Comparison of ENCODE assay signal across 15 cellular contexts in the genomic region with DNA sequence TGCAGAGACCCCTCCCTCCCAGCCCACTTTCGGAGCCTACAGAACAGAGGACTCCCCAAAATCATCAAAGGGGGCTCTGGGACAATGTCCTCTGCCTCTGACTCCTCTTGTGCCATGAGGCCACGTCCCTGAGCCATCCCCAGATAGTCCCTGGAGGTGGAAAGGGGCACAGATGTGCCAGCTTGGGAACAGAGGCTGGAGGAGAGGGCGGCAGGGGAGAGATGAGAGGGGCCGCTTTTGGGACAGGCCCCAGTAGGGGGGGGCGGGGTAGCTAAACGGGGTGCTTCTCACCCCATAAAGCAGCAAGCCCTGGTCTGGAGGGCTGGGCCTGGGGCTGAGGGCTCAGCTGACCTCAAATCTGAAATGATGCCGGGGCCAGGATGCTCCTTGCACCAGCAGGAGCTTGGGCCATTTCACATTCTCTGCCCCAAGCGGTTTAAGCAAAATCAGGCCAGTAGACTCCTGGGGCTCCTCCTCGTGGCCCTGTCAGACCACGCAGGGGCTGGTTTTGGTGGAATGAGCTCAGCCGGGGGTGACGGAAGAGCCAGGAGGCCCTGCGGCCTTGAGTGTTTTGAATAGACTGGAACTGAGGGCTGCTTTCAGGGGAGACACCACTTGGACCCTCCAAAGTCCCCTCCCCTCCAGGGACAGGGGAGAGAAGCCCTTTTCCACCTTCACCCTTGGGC. TPM values are rescaled to one million over a fixed set of nuclear protein-coding genes. Genes with fewer than 3 reads are reported as not detected.
DNase-seq lines count a peak whose midpoint lies in the region; ATAC-seq and TF ChIP-seq lines count a peak whose summit lies in the region.
"Had no signal": no experiment of that assay in that cellular context is flagged by ENCODE, and none has a peak within 500 bp of the region (broad histone marks: within the 10 kb centered on the region; RNA-seq: fewer than 3 reads in every experiment).

No MANE protein-coding gene starts in this region.

- no peaks in the 10 kb centered on the region for H3F3A ChIP-seq in PC-3 (ENCODE audit: low read length, unreplicated experiment)

- DNase-seq in NCI-H82 (lab: John Stamatoyannopoulos, UW) (peak; percentile 28), NCI-H82 treated with DMSO at 0.1 percent for 48 hours (lab: John Stamatoyannopoulos, UW; ENCODE audit: unreplicated experiment) (no peak), PC-3 (peak; percentile 52), epithelial cell of esophagus (ENCODE audit: low read depth) (no peak), retinal pigment epithelial cell (ENCODE audit: low read depth) (no peak), NCI-H1105 (lab: John Stamatoyannopoulos, UW) (no peak)
- DNase-seq: 8988T; activated T-cell treated with anti-CD3 and anti-CD28 coated beads, Interleukin-2, amount 50 U/mL, for 48 hours; GOT3; islet precursor cell; stimulated activated naive CD4-positive, alpha-beta T cell treated with Interleukin-2 at 50 U/mL for 16 hours had no signal

- no peak overlapping the region for H3K4me3 ChIP-seq in PC-3 (ENCODE audit: low read length)
- no peak overlapping the region for H3K4me3 ChIP-seq in epithelial cell of esophagus (ENCODE audit: low read length)
- no peak overlapping the region for H3K4me3 ChIP-seq in retinal pigment epithelial cell (ENCODE audit: low read length)
- H3K4me3 ChIP-seq: ascending aorta had no signal

- H3K9me3 ChIP-seq in PC-3 (ENCODE audit: low read length): no peaks in the 10 kb centered on the region

- H3K9me2 ChIP-seq in PC-3 (replicated peaks; ENCODE audit: low read length): no peaks in the 10 kb centered on the region

- no peak overlapping the region for H3K9ac ChIP-seq in PC-3 (ENCODE audit: low read length)

- ATAC-seq in PC-3 (peak; percentile 58), GM19397 (IDR thresholded peaks at IDR 0.05; ENCODE audit: unreplicated experiment) (no peak), HG03097 (IDR thresholded peaks at IDR 0.05; ENCODE audit: low FRiP score, unreplicated experiment) (no peak)

- no peaks in the 10 kb centered on the region for H3K4me1 ChIP-seq in PC-3 (ENCODE audit: insufficient read depth, low read length)

- H3K79me2 ChIP-seq in PC-3 (ENCODE audit: low read length): no peaks in the 10 kb centered on the region

- intact Hi-C loops in PC-3 (cut with micrococcal nuclease): no loop called here

- no TSS peak for BruUV-seq in PC-3 (replicated peaks; lab: Mats Ljungman, UMichigan)

- no peaks in the 10 kb centered on the region for H3K36me3 ChIP-seq in PC-3 (ENCODE audit: low read depth, low read length)
- H3K36me3 ChIP-seq: ascending aorta had no signal

- H3K27me3 ChIP-seq in PC-3 (ENCODE audit: low read length): 0 out of 2 replicates have a peak, but pooled peaks cover 12% of the 10 kb centered on the region

- TF ChIP-seq CTCF in PC-3 (conservative IDR thresholded peaks at IDR 0.05; ENCODE audit: low read depth, low read length): peak; percentile 36
- peak; percentile 10 for TF ChIP-seq CTCF in epithelial cell of esophagus (IDR thresholded peaks at IDR 0.05; ENCODE audit: insufficient read depth, low read depth, low read length, missing control alignments)
- peak; percentile 10 for TF ChIP-seq CTCF in retinal pigment epithelial cell (conservative IDR thresholded peaks at IDR 0.05; ENCODE audit: low read depth, low read length)

- no peak overlapping the region for H2AFZ ChIP-seq in PC-3 (ENCODE audit: low read length)

- H3K4me2 ChIP-seq in PC-3 (ENCODE audit: low read length): no peak overlapping the region

- CTCF ChIA-PET in PC-3 (lab: Charles Lee): interaction anchor here (0.6 to 1.1 kb wide), 5 partner anchors 9 to 109 kb away, joined by 3 to 6 read pairs (median 3); no protein-coding TSS in a partner anchor

- no peak overlapping the region for H3K27ac ChIP-seq in PC-3 (ENCODE audit: low read length)
- H3K27ac ChIP-seq: ascending aorta, VCaP had no signal

- H4K20me1 ChIP-seq in PC-3 (ENCODE audit: low read length): no peaks in the 10 kb centered on the region

- POLR2A ChIA-PET in PC-3 (lab: Charles Lee; ENCODE audit: unreplicated experiment): interaction anchor here (0.5 kb wide), 1 partner anchor 17 kb away, joined by 3 read pairs; no protein-coding TSS in a partner anchor

RNA-seq across cellular contexts. Expression of a gene that starts 27.1 kb away (rescaled TPM):
- 1.4 and 2.0 TPM in 2 replicates for total RNA-seq in PC-3 (2014; rRNA removed)
- total RNA-seq: ascending aorta had no signal

RNA-seq across cellular contexts. Expression of a gene that starts 31.7 kb away (rescaled TPM):
- total RNA-seq in PC-3 (2014; rRNA removed): 3.9 and 4.2 TPM in 2 replicates

Comparison
In these comparisons a context has a peak if more than half of its experiments do, and no peak if none do; other contexts are left out.
1. DNase-seq: peak in NCI-H82 (single experiment) and PC-3 (single experiment); none in NCI-H82 treated with DMSO at 0.1 percent for 48 hours (single experiment), epithelial cell of esophagus (single experiment), retinal pigment epithelial cell (single experiment) and NCI-H1105 (single experiment).
2. Peak in every context shown above with its lines, with median percentiles within 50 percentile points of each other: CTCF ChIP-seq.